1 cellular context compared by ENCODE assay signal in genomic region chr5:124492444-124493224, GRCh38.
TF ChIP-seq lines count a peak whose summit lies in the region.

No MANE protein-coding gene starts in this region.

TF ChIP-seq in H1, 55 proteins besides CTCF, POLR2A, EP300 and RAD21:
- TF ChIP-seq CHD7 (IDR thresholded peaks at IDR 0.05; ENCODE audit: insufficient replicate concordance, low read length) = no peak
- TF ChIP-seq, protein P1, sequence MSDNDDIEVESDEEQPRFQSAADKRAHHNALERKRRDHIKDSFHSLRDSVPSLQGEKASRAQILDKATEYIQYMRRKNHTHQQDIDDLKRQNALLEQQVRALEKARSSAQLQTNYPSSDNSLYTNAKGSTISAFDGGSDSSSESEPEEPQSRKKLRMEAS (IDR thresholded peaks at IDR 0.05) = no peak
